Comparison of ENCODE assay signal across 1 cellular context in the genomic region with DNA sequence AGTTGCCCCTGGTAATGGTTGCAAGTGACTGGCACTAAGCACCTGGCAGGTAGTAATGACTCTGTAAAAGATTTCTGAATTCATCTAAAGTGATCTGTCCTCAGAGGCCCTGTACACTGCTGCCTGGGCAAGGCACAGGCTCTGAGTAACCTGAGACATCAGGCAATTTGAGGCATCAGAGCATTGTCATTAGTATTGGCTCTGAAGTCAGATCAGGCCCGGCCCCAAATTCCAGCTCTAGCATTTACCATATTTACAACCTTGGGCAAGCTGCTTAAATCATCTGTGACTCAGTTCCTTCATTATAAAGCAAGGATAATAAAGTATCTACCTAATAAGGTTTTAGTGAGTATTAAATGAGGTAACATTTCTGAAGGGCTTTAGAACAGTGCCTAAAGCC.
TF ChIP-seq lines count a peak whose summit lies in the region.

No MANE protein-coding gene starts in this region.

TF ChIP-seq in H1, 55 proteins besides CTCF, POLR2A, EP300 and RAD21 (continued from another document):
- TF ChIP-seq, protein P1, sequence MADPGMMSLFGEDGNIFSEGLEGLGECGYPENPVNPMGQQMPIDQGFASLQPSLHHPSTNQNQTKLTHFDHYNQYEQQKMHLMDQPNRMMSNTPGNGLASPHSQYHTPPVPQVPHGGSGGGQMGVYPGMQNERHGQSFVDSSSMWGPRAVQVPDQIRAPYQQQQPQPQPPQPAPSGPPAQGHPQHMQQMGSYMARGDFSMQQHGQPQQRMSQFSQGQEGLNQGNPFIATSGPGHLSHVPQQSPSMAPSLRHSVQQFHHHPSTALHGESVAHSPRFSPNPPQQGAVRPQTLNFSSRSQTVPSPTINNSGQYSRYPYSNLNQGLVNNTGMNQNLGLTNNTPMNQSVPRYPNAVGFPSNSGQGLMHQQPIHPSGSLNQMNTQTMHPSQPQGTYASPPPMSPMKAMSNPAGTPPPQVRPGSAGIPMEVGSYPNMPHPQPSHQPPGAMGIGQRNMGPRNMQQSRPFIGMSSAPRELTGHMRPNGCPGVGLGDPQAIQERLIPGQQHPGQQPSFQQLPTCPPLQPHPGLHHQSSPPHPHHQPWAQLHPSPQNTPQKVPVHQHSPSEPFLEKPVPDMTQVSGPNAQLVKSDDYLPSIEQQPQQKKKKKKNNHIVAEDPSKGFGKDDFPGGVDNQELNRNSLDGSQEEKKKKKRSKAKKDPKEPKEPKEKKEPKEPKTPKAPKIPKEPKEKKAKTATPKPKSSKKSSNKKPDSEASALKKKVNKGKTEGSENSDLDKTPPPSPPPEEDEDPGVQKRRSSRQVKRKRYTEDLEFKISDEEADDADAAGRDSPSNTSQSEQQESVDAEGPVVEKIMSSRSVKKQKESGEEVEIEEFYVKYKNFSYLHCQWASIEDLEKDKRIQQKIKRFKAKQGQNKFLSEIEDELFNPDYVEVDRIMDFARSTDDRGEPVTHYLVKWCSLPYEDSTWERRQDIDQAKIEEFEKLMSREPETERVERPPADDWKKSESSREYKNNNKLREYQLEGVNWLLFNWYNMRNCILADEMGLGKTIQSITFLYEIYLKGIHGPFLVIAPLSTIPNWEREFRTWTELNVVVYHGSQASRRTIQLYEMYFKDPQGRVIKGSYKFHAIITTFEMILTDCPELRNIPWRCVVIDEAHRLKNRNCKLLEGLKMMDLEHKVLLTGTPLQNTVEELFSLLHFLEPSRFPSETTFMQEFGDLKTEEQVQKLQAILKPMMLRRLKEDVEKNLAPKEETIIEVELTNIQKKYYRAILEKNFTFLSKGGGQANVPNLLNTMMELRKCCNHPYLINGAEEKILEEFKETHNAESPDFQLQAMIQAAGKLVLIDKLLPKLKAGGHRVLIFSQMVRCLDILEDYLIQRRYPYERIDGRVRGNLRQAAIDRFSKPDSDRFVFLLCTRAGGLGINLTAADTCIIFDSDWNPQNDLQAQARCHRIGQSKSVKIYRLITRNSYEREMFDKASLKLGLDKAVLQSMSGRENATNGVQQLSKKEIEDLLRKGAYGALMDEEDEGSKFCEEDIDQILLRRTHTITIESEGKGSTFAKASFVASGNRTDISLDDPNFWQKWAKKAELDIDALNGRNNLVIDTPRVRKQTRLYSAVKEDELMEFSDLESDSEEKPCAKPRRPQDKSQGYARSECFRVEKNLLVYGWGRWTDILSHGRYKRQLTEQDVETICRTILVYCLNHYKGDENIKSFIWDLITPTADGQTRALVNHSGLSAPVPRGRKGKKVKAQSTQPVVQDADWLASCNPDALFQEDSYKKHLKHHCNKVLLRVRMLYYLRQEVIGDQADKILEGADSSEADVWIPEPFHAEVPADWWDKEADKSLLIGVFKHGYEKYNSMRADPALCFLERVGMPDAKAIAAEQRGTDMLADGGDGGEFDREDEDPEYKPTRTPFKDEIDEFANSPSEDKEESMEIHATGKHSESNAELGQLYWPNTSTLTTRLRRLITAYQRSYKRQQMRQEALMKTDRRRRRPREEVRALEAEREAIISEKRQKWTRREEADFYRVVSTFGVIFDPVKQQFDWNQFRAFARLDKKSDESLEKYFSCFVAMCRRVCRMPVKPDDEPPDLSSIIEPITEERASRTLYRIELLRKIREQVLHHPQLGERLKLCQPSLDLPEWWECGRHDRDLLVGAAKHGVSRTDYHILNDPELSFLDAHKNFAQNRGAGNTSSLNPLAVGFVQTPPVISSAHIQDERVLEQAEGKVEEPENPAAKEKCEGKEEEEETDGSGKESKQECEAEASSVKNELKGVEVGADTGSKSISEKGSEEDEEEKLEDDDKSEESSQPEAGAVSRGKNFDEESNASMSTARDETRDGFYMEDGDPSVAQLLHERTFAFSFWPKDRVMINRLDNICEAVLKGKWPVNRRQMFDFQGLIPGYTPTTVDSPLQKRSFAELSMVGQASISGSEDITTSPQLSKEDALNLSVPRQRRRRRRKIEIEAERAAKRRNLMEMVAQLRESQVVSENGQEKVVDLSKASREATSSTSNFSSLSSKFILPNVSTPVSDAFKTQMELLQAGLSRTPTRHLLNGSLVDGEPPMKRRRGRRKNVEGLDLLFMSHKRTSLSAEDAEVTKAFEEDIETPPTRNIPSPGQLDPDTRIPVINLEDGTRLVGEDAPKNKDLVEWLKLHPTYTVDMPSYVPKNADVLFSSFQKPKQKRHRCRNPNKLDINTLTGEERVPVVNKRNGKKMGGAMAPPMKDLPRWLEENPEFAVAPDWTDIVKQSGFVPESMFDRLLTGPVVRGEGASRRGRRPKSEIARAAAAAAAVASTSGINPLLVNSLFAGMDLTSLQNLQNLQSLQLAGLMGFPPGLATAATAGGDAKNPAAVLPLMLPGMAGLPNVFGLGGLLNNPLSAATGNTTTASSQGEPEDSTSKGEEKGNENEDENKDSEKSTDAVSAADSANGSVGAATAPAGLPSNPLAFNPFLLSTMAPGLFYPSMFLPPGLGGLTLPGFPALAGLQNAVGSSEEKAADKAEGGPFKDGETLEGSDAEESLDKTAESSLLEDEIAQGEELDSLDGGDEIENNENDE (IDR thresholded peaks at IDR 0.05; ENCODE audit: insufficient replicate concordance, low read length): no peak
- no peak for TF ChIP-seq NANOG (IDR thresholded peaks at IDR 0.05; ENCODE audit: insufficient read depth, low read depth, low read length, poor library complexity, severe bottlenecking)
- TF ChIP-seq SAP30 (IDR thresholded peaks at IDR 0.05; ENCODE audit: insufficient read depth, insufficient replicate concordance, low read length): no peak
- no peak for TF ChIP-seq SP2 (IDR thresholded peaks at IDR 0.05; ENCODE audit: low read length)
- TF ChIP-seq SRF (IDR thresholded peaks at IDR 0.05; ENCODE audit: low read depth, low read length): no peak
- TF ChIP-seq, protein P2, sequence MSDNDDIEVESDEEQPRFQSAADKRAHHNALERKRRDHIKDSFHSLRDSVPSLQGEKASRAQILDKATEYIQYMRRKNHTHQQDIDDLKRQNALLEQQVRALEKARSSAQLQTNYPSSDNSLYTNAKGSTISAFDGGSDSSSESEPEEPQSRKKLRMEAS (IDR thresholded peaks at IDR 0.05): no peak
- no peak for TF ChIP-seq TAF7 (optimal IDR thresholded peaks at IDR 0.05; ENCODE audit: borderline replicate concordance, low read depth, low read length)
- TF ChIP-seq KDM4A (IDR thresholded peaks at IDR 0.05; ENCODE audit: low read depth, low read length, severe bottlenecking): no peak
- TF ChIP-seq RFX5 (IDR thresholded peaks at IDR 0.05; ENCODE audit: borderline replicate concordance, low read depth, low read length): no peak
- no peak for TF ChIP-seq YY1 (IDR thresholded peaks at IDR 0.05; ENCODE audit: low read depth, low read length)
- TF ChIP-seq MAFK (IDR thresholded peaks at IDR 0.05; ENCODE audit: low read depth, low read length): no peak
- TF ChIP-seq GTF2F1 (IDR thresholded peaks at IDR 0.05; ENCODE audit: borderline replicate concordance, low read depth, low read length): no peak
- no peak for TF ChIP-seq POU5F1 (IDR thresholded peaks at IDR 0.05; ENCODE audit: low read depth, low read length)
- TF ChIP-seq RXRA (IDR thresholded peaks at IDR 0.05; ENCODE audit: insufficient read depth, low read depth, low read length): no peak
- no peak for TF ChIP-seq BRCA1 (IDR thresholded peaks at IDR 0.05; ENCODE audit: low read depth, low read length)
- no peak for TF ChIP-seq KDM1A (IDR thresholded peaks at IDR 0.05; ENCODE audit: borderline replicate concordance, low read length)
- no peak for TF ChIP-seq ASH2L (IDR thresholded peaks at IDR 0.05; ENCODE audit: low read length)
- TF ChIP-seq RNF2 (IDR thresholded peaks at IDR 0.05; ENCODE audit: borderline replicate concordance, low read depth, low read length, missing control alignments, poor library complexity, severe bottlenecking): no peak
TF ChIP-seq in H1: peak in this region for 0.
